ENCODE assay signal across 31 cellular contexts in genomic region chr4:113745724-113746123, GRCh38.
"Had no signal": no experiment of that assay in that cellular context is flagged by ENCODE, and none has a peak within 500 bp of the region (broad histone marks: within the 10 kb centered on the region; RNA-seq: fewer than 3 reads in every experiment).

No MANE protein-coding gene starts in this region.

- ATAC-seq: activated CD4-positive, alpha-beta T cell treated with anti-CD3 and anti-CD28 coated beads for 36 hours; activated CD8-positive, alpha-beta memory T cell treated with anti-CD3 and anti-CD28 coated beads, Interleukin-2, amount 10 ng/mL, durations not matched to agents 7 days and 5 days; activated CD8-positive, alpha-beta T cell treated with anti-CD3 and anti-CD28 coated beads, Interleukin-2, amount 10 ng/mL, durations not matched to agents 7 days and 5 days; activated naive CD8-positive, alpha-beta T cell treated with anti-CD3 and anti-CD28 coated beads, Interleukin-2, amount 50 U/mL, for 24 hours; body of pancreas; effector memory CD8-positive, alpha-beta T cell had no signal

- H3K27ac Mint-ChIP-seq: activated CD4-positive, alpha-beta memory T cell treated with anti-CD3 and anti-CD28 coated beads for 36 hours; activated CD4-positive, alpha-beta T cell treated with anti-CD3 and anti-CD28 coated beads for 36 hours; activated CD4-positive, alpha-beta T cell treated with anti-CD3 and anti-CD28 coated beads, Interleukin-2, amount 10 ng/mL, durations not matched to agents 24 days and 14 days; activated CD8-positive, alpha-beta memory T cell treated with anti-CD3 and anti-CD28 coated beads, Interleukin-2, amount 10 ng/mL, durations not matched to agents 7 days and 5 days; activated CD8-positive, alpha-beta T cell treated with anti-CD3 and anti-CD28 coated beads, Interleukin-2, amount 10 ng/mL, durations not matched to agents 7 days and 5 days; activated naive CD4-positive, alpha-beta T cell treated with anti-CD3 and anti-CD28 coated beads for 36 hours; activated naive CD4-positive, alpha-beta T cell treated with anti-CD3 and anti-CD28 coated beads, Interleukin-2, amount 50 U/mL, for 24 hours; activated naive CD8-positive, alpha-beta T cell treated with anti-CD3 and anti-CD28 coated beads for 36 hours; activated naive CD8-positive, alpha-beta T cell treated with anti-CD3 and anti-CD28 coated beads, Interleukin-2, amount 50 U/mL, for 24 hours; activated T-helper 1 cell treated with anti-CD3 and anti-CD28 coated beads, Interleukin-12 subunit alpha, Interleukin-12 subunit beta, Interleukin-2, Interleukin-4 antibody, amounts not matched to agents 30 ng/mL and 10 ng/mL and 1 ng/mL, durations not matched to agents 14 hours and 24 hours and 36 hours; activated T-helper 2 cell treated with anti-CD3 and anti-CD28 coated beads, Interferon-gamma antibody, Interleukin-2, Interleukin-4, amounts not matched to agents 10 μg/mL and 5 μg/mL and 100 μg/mL, durations not matched to agents 14 hours and 24 hours and 36 hours; effector memory CD8-positive, alpha-beta T cell had no signal

- H3K4me1 ChIP-seq: body of pancreas had no signal

- H3K36me3 ChIP-seq: adrenal gland had no signal

- H3K9me3 Mint-ChIP-seq: activated CD4-positive, alpha-beta memory T cell treated with anti-CD3 and anti-CD28 coated beads for 36 hours; activated naive CD4-positive, alpha-beta T cell treated with anti-CD3 and anti-CD28 coated beads for 36 hours; activated naive CD4-positive, alpha-beta T cell treated with anti-CD3 and anti-CD28 coated beads, Interleukin-2, amount 50 U/mL, for 24 hours; activated T-helper 1 cell treated with anti-CD3 and anti-CD28 coated beads, Interleukin-12 subunit alpha, Interleukin-12 subunit beta, Interleukin-2, Interleukin-4 antibody, amounts not matched to agents 30 ng/mL and 10 ng/mL and 1 ng/mL, durations not matched to agents 14 hours and 24 hours and 36 hours; effector memory CD8-positive, alpha-beta T cell had no signal

- H3K4me3 Mint-ChIP-seq: activated CD4-positive, alpha-beta memory T cell treated with anti-CD3 and anti-CD28 coated beads for 36 hours; activated CD4-positive, alpha-beta T cell treated with anti-CD3 and anti-CD28 coated beads for 36 hours; activated CD4-positive, alpha-beta T cell treated with anti-CD3 and anti-CD28 coated beads, Interleukin-2, amount 10 ng/mL, durations not matched to agents 24 days and 14 days; activated CD8-positive, alpha-beta memory T cell treated with anti-CD3 and anti-CD28 coated beads, Interleukin-2, amount 10 ng/mL, durations not matched to agents 7 days and 5 days; activated CD8-positive, alpha-beta T cell treated with anti-CD3 and anti-CD28 coated beads, Interleukin-2, amount 10 ng/mL, durations not matched to agents 7 days and 5 days; activated naive CD4-positive, alpha-beta T cell treated with anti-CD3 and anti-CD28 coated beads for 36 hours; activated naive CD4-positive, alpha-beta T cell treated with anti-CD3 and anti-CD28 coated beads, Interleukin-2, amount 50 U/mL, for 24 hours; activated naive CD8-positive, alpha-beta T cell treated with anti-CD3 and anti-CD28 coated beads for 36 hours; activated naive CD8-positive, alpha-beta T cell treated with anti-CD3 and anti-CD28 coated beads, Interleukin-2, amount 50 U/mL, for 24 hours; activated T-helper 1 cell treated with anti-CD3 and anti-CD28 coated beads, Interleukin-12 subunit alpha, Interleukin-12 subunit beta, Interleukin-2, Interleukin-4 antibody, amounts not matched to agents 30 ng/mL and 10 ng/mL and 1 ng/mL, durations not matched to agents 14 hours and 24 hours and 36 hours; effector memory CD8-positive, alpha-beta T cell had no signal

- H3K27me3 ChIP-seq: adrenal gland, body of pancreas, esophagus squamous epithelium had no signal

- H3K27me3 Mint-ChIP-seq: activated CD4-positive, alpha-beta memory T cell treated with anti-CD3 and anti-CD28 coated beads for 36 hours; activated CD4-positive, alpha-beta T cell treated with anti-CD3 and anti-CD28 coated beads for 36 hours; activated CD4-positive, alpha-beta T cell treated with anti-CD3 and anti-CD28 coated beads, Interleukin-2, amount 10 ng/mL, durations not matched to agents 24 days and 14 days; activated CD8-positive, alpha-beta memory T cell treated with anti-CD3 and anti-CD28 coated beads, Interleukin-2, amount 10 ng/mL, durations not matched to agents 7 days and 5 days; activated naive CD4-positive, alpha-beta T cell treated with anti-CD3 and anti-CD28 coated beads, Interleukin-2, amount 50 U/mL, for 24 hours; activated naive CD8-positive, alpha-beta T cell treated with anti-CD3 and anti-CD28 coated beads for 36 hours; activated naive CD8-positive, alpha-beta T cell treated with anti-CD3 and anti-CD28 coated beads, Interleukin-2, amount 50 U/mL, for 24 hours; effector memory CD8-positive, alpha-beta T cell had no signal

- H3K27ac ChIP-seq: adrenal gland, body of pancreas, epithelial cell of prostate, esophagus squamous epithelium had no signal

- H3K4me3 ChIP-seq: adrenal gland, body of pancreas, esophagus squamous epithelium had no signal

- H3K9me3 ChIP-seq: adrenal gland, body of pancreas, esophagus squamous epithelium had no signal

- DNase-seq: activated CD4-positive, alpha-beta memory T cell treated with anti-CD3 and anti-CD28 coated beads for 36 hours; activated CD4-positive, alpha-beta T cell treated with anti-CD3 and anti-CD28 coated beads for 36 hours; activated CD4-positive, alpha-beta T cell treated with anti-CD3 and anti-CD28 coated beads, Interleukin-2, amount 10 ng/mL, durations not matched to agents 24 days and 14 days; activated CD4-positive, CD25-positive, alpha-beta regulatory T cell; activated CD4-positive, CD25-positive, alpha-beta regulatory T cell treated with anti-CD3 and anti-CD28 coated beads, Interleukin-2, amount 50 U/mL, for 72 hours; activated CD8-positive, alpha-beta memory T cell treated with anti-CD3 and anti-CD28 coated beads, Interleukin-2, amount 10 ng/mL, durations not matched to agents 7 days and 5 days; activated CD8-positive, alpha-beta memory T cell treated with anti-CD3 and anti-CD28 coated beads, Interleukin-2, amount 50 U/mL, for 4 hours; activated CD8-positive, alpha-beta T cell treated with anti-CD3 and anti-CD28 coated beads, Interleukin-2, amount 10 ng/mL, durations not matched to agents 7 days and 5 days; activated effector memory CD4-positive, alpha-beta T cell treated with anti-CD3 and anti-CD28 coated beads, Interleukin-2, amount 50 U/mL, for 16 hours; activated naive CD4-positive, alpha-beta T cell treated with anti-CD3 and anti-CD28 coated beads for 36 hours; activated naive CD8-positive, alpha-beta T cell treated with anti-CD3 and anti-CD28 coated beads for 36 hours; activated naive CD8-positive, alpha-beta T cell treated with anti-CD3 and anti-CD28 coated beads, Interleukin-2, amount 50 U/mL, for 24 hours; activated T-cell treated with anti-CD3 and anti-CD28 coated beads, Interleukin-2, amount 50 U/mL, for 1 hour; activated T-cell treated with anti-CD3 and anti-CD28 coated beads, Interleukin-2, amount 50 U/mL, for 48 hours; adrenal gland; amygdala; aorta; body of pancreas; caudate nucleus; cortex of kidney; dermis blood vessel endothelial cell; effector CD4-positive, alpha-beta T cell; effector memory CD8-positive, alpha-beta T cell; esophagus squamous epithelium; foreskin melanocyte; head of caudate nucleus; T-helper 2 cell had no signal
